8 cellular contexts compared by ENCODE assay signal in genomic region chr17:13114601-13115024, GRCh38.
DNase-seq lines count a peak whose midpoint lies in the region; ATAC-seq, FAIRE-seq and TF ChIP-seq lines count a peak whose summit lies in the region.

No MANE protein-coding gene starts in this region.

- TF ChIP-seq EP300 in HepG2 (IDR thresholded peaks at IDR 0.05; ENCODE audit: low read depth in 2 of 2, low read length in 2 of 2) = no peak
- TF ChIP-seq EP300 in HepG2 (CRISPR knock-in tag; IDR thresholded peaks at IDR 0.05; ENCODE audit: borderline replicate concordance) = no peak

- H3K79me2 ChIP-seq in HepG2 (ENCODE audit: insufficient read depth, low read length) = no peaks in the 10 kb centered on the region

- in situ Hi-C loops in HepG2 (cut with HindIII; ENCODE audit: extremely low pct_ligation_motif_present, low pct_unique_long_range_greater_than_20kb) = no loop called here

- ATAC-seq in HepG2 = peak; percentile 100
- ATAC-seq in HG02763 (IDR thresholded peaks at IDR 0.05; ENCODE audit: unreplicated experiment) = no peak

- TF ChIP-seq POLR2A in breast epithelium (IDR thresholded peaks at IDR 0.05) (no peak), HepG2 (IDR thresholded peaks at IDR 0.05; ENCODE audit: insufficient read depth in 1 of 2, low read depth in 2 of 2, low read length in 2 of 2) (no peak)

- CTCF ChIA-PET in HepG2 (lab: Yijun Ruan, JAX; ENCODE audit: low intra/inter-chr PET ratio, low total read pairs) = no interaction called here

- H3K27ac ChIP-seq in breast epithelium (no peak overlapping the region), HepG2 (ENCODE audit: extremely low read length, insufficient read depth, low read length) (no peak overlapping the region)

- H3K9ac ChIP-seq in HepG2 (ENCODE audit: insufficient read depth, low read depth, low read length) = no peak overlapping the region

- BruUV-seq in HepG2 (replicated peaks; lab: Mats Ljungman, UMichigan) = no TSS peak

- POLR2A ChIA-PET in HepG2 (lab: Yijun Ruan, JAX) = no interaction called here

- DNase-seq in BE2C (peak; percentile 39), GM19238 (ENCODE audit: insufficient read length, low spot score) (peak; percentile 5), NCI-H748 (lab: John Stamatoyannopoulos, UW; ENCODE audit: unreplicated experiment) (peak; percentile 75), breast epithelium (ENCODE audit: low spot score in 2 of 2) (no peak), HepG2 (ENCODE audit: low spot score) (peak; percentile 24), NCI-H187 treated with DMSO at 0.1 percent for 48 hours (lab: John Stamatoyannopoulos, UW) (no peak)
- no peak for DNase-seq in stimulated activated CD4-positive, alpha-beta T cell treated with anti-CD3 and anti-CD28 coated beads, Interleukin-4, amount 100 ng/mL, for 24 hours

- H4K20me1 ChIP-seq in HepG2 (ENCODE audit: insufficient read depth, low read length) = no peaks in the 10 kb centered on the region

- no peaks in the 10 kb centered on the region for H3K4me1 ChIP-seq in BE2C
- H3K4me1 ChIP-seq in breast epithelium = no peaks in the 10 kb centered on the region
- peaks cover 7% of the 10 kb centered on the region; the same call in 1 of the 2 replicates for H3K4me1 ChIP-seq in HepG2 (ENCODE audit: insufficient read depth, low read length)

- H3K36me3 ChIP-seq in BE2C (no peaks in the 10 kb centered on the region), breast epithelium (no peaks in the 10 kb centered on the region), HepG2 (replicated peaks in 1 of 2; ENCODE audit: control insufficient read depth in 1 of 2, insufficient read depth in 2 of 2, low read length in 2 of 2) (no peaks in the 10 kb centered on the region)

- H2AFZ ChIP-seq in HepG2 (ENCODE audit: low read length) = no peak overlapping the region

- peak; percentile 69 for TF ChIP-seq CTCF in BE2C (IDR thresholded peaks at IDR 0.05; ENCODE audit: low read depth, low read length)
- TF ChIP-seq CTCF in breast epithelium (IDR thresholded peaks at IDR 0.05) = peak; percentile 33 to 62 (median 53)
- peak; percentile 94 for TF ChIP-seq CTCF in HepG2 (CRISPR knock-in tag; IDR thresholded peaks at IDR 0.05)

- TF ChIP-seq RAD21 in HepG2 (CRISPR knock-in tag; IDR thresholded peaks at IDR 0.05) = peak; percentile 65

- intact Hi-C loops in breast epithelium (cut with DNase I; ENCODE audit: low total_unique reads) (no loop called here), HepG2 (cut with micrococcal nuclease; ENCODE audit: unreplicated experiment) (no loop called here)

- 4% methylated on average over 12 of the region's 16 CpGs for WGBS in HepG2 (ENCODE audit: low lambda C conversion rate)

- peak overlapping the region; percentile 46 for H3K4me2 ChIP-seq in HepG2 (ENCODE audit: low read depth, low read length)

- no peaks in the 10 kb centered on the region for H3K27me3 ChIP-seq in BE2C
- peaks cover 0 to 6% of the 10 kb centered on the region in 2 donors for H3K27me3 ChIP-seq in breast epithelium
- peaks cover 0 to 17% of the 10 kb centered on the region in 2 experiments; a peak in 3 of 5 replicates for H3K27me3 ChIP-seq in HepG2 (ENCODE audit: control insufficient read depth in 1 of 2, insufficient read depth in 2 of 2, low read length in 2 of 2)

- H3K4me3 ChIP-seq in BE2C (ENCODE audit: low read depth, low read length) (no peak overlapping the region), breast epithelium (peak overlapping the region in 1 of 3 donors; percentile 43), HepG2 (replicated peaks in 1 of 3; ENCODE audit: insufficient read depth in 1 of 3, low read depth in 2 of 3, low read length in 3 of 3) (peak overlapping the region in 1 of 3 experiments; percentile 12; a peak in 1 of 6 replicates)

- peak; percentile 36 for FAIRE-seq in HepG2 (lab: Jason Lieb, UNC)

- no peaks in the 10 kb centered on the region for H3K9me3 ChIP-seq in BE2C
- no peaks in the 10 kb centered on the region for H3K9me3 ChIP-seq in breast epithelium
- no peaks in the 10 kb centered on the region for H3K9me3 ChIP-seq in HepG2 (ENCODE audit: low read length)

TF ChIP-seq in HepG2, 621 proteins besides CTCF, POLR2A, EP300 and RAD21 (continues in another document):
- TF ChIP-seq ZNF607 (CRISPR knock-in tag; IDR thresholded peaks at IDR 0.05; ENCODE audit: borderline replicate concordance) = 0 out of 2 replicates have a peak, but pooled peaks have one; percentile 55
- TF ChIP-seq THRA (CRISPR knock-in tag; IDR thresholded peaks at IDR 0.05; ENCODE audit: borderline replicate concordance) = peak; percentile 59; the same call in 1 of the 2 replicates
- TF ChIP-seq MNT (IDR thresholded peaks at IDR 0.05) = no peak
- no peak for TF ChIP-seq MZF1 (CRISPR knock-in tag; IDR thresholded peaks at IDR 0.05; ENCODE audit: borderline replicate concordance)
- TF ChIP-seq, protein P1, sequence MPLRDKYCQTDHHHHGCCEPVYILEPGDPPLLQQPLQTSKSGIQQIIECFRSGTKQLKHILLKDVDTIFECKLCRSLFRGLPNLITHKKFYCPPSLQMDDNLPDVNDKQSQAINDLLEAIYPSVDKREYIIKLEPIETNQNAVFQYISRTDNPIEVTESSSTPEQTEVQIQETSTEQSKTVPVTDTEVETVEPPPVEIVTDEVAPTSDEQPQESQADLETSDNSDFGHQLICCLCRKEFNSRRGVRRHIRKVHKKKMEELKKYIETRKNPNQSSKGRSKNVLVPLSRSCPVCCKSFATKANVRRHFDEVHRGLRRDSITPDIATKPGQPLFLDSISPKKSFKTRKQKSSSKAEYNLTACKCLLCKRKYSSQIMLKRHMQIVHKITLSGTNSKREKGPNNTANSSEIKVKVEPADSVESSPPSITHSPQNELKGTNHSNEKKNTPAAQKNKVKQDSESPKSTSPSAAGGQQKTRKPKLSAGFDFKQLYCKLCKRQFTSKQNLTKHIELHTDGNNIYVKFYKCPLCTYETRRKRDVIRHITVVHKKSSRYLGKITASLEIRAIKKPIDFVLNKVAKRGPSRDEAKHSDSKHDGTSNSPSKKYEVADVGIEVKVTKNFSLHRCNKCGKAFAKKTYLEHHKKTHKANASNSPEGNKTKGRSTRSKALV (CRISPR knock-in tag; IDR thresholded peaks at IDR 0.05) = no peak
- no peak for TF ChIP-seq GPBP1L1 (CRISPR knock-in tag; IDR thresholded peaks at IDR 0.05)
- TF ChIP-seq HCFC1 (IDR thresholded peaks at IDR 0.05; ENCODE audit: low read depth, low read length) = no peak
- no peak for TF ChIP-seq SYNCRIP (IDR thresholded peaks at IDR 0.05; ENCODE audit: insufficient read depth, low read depth, low read length)
- TF ChIP-seq ZNF205 (CRISPR knock-in tag; IDR thresholded peaks at IDR 0.05) = no peak
- peak; percentile 55 for TF ChIP-seq SALL1 (CRISPR knock-in tag; IDR thresholded peaks at IDR 0.05)
- TF ChIP-seq BCL6 (CRISPR knock-in tag; IDR thresholded peaks at IDR 0.05) = no peak
- TF ChIP-seq ZSCAN30 (CRISPR knock-in tag; IDR thresholded peaks at IDR 0.05) = no peak
- 0 out of 2 replicates have a peak, but pooled peaks have one; percentile 27 for TF ChIP-seq SALL2 (CRISPR knock-in tag; IDR thresholded peaks at IDR 0.05)
- TF ChIP-seq MAFK (conservative IDR thresholded peaks at IDR 0.05 in 1 of 2, IDR thresholded peaks at IDR 0.05 in 1 of 2; ENCODE audit: low read length in 2 of 2) = no peak

Comparison
In these comparisons a context has a peak if more than half of its experiments do, and no peak if none do; other contexts are left out.
1. DNase-seq: peak in BE2C (single experiment), GM19238 (single experiment), NCI-H748 (single experiment) and HepG2 (single experiment); none in breast epithelium (0 of 2), NCI-H187 treated with DMSO at 0.1 percent for 48 hours (single experiment) and stimulated activated CD4-positive, alpha-beta T cell treated with anti-CD3 and anti-CD28 coated beads, Interleukin-4, amount 100 ng/mL, for 24 hours (single experiment).
2. Peak in every context shown above with its lines, with median percentiles within 50 percentile points of each other: CTCF ChIP-seq.